ENCODE assay signal across 15 cellular contexts in genomic region chr18:72460210-72460680, GRCh38.
A peak's percentile ranks its signal among the peaks of the same experiment; 100 is the strongest.
DNase-seq lines count a peak whose midpoint lies in the region; ATAC-seq, FAIRE-seq and TF ChIP-seq lines count a peak whose summit lies in the region.
"Had no signal": no experiment of that assay in that cellular context is flagged by ENCODE, and none has a peak within 500 bp of the region (broad histone marks: within the 10 kb centered on the region; RNA-seq: fewer than 3 reads in every experiment).

No MANE protein-coding gene starts in this region.

- no peaks in the 10 kb centered on the region for H3K36me3 Mint-ChIP-seq in activated naive CD4-positive, alpha-beta T cell treated with anti-CD3 and anti-CD28 coated beads, Interleukin-2, amount 50 U/mL, for 72 hours

- H3K27me3 ChIP-seq in neuronal stem cell (ENCODE audit: control insufficient read depth in 3 of 3, insufficient read depth in 3 of 3, low read depth in 1 of 3, low read length in 3 of 3), result no peaks in the 10 kb centered on the region
- H3K27me3 ChIP-seq: upper lobe of left lung had no signal

- H4K8ac ChIP-seq in neuronal stem cell (ENCODE audit: low read depth, low read length), result no peak overlapping the region

- no peak overlapping the region for H3K14ac ChIP-seq in neuronal stem cell (ENCODE audit: low read length)

- DNase-seq in A549 (ENCODE audit: low read depth in 1 of 2, low spot score in 1 of 2) (peak in 1 of 2 experiments; percentile 24), HPDE6-E6E7 (ENCODE audit: extremely low spot score) (peak; percentile 14), astrocyte of the hippocampus (ENCODE audit: low read depth, low spot score) (peak; percentile 33), kidney glomerular epithelial cell (lab: John Stamatoyannopoulos, UW) (peak; percentile 81), neuronal stem cell (ENCODE audit: low spot score) (no peak), H54 (ENCODE audit: insufficient read length, low spot score) (no peak), nucleus accumbens (lab: John Stamatoyannopoulos, UW) (no peak)
- DNase-seq in activated naive CD4-positive, alpha-beta T cell treated with anti-CD3 and anti-CD28 coated beads, Interleukin-2, amount 50 U/mL, for 72 hours (ENCODE audit: low spot score in 2 of 2), result no peak
- DNase-seq: activated CD8-positive, alpha-beta T cell treated with anti-CD3 and anti-CD28 coated beads for 36 hours; left colon; NCI-H2029; NCI-H524 treated with DMSO at 0.1 percent for 48 hours; stimulated activated CD4-positive, alpha-beta T cell treated with anti-CD3 and anti-CD28 coated beads, Interleukin-12 subunit alpha, Interleukin-12 subunit beta, amount 100 ng/mL, for 4 hours; stimulated activated naive CD4-positive, alpha-beta T cell treated with Interleukin-2 at 50 U/mL for 16 hours; upper lobe of left lung had no signal

- FAIRE-seq in A549 (lab: Jason Lieb, UNC) (no peak), H54 (lab: Jason Lieb, UNC) (no peak)

- 0 out of 3 replicates have a peak, but pooled peaks cover 3% of the 10 kb centered on the region for H3K9me3 ChIP-seq in A549
- no peaks in the 10 kb centered on the region for H3K9me3 ChIP-seq in neuronal stem cell (replicated peaks in 1 of 2; ENCODE audit: control insufficient read depth in 2 of 2, insufficient read depth in 1 of 2, low read depth in 1 of 2, low read length in 2 of 2)
- H3K9me3 ChIP-seq: upper lobe of left lung had no signal

- 0% methylated on average over 1 of the region's 1 CpG for WGBS in A549 (ENCODE audit: missing lambda C conversion rate)
- WGBS in neuronal stem cell (ENCODE audit: extremely low coverage in 2 of 2, insufficient read length in 2 of 2, insufficient replicate concordance in 1 of 2), 2 donors, result no CpG with 5 or more reads among the region's 1 CpG

- no peaks in the 10 kb centered on the region for H3K79me1 ChIP-seq in neuronal stem cell (ENCODE audit: low read depth, low read length)

- H2BK5ac ChIP-seq in neuronal stem cell (ENCODE audit: low read length), result no peak overlapping the region

- CTCF ChIA-PET in A549 (lab: Yijun Ruan, JAX), result no interaction called here

- TF ChIP-seq EP300 in A549 (IDR thresholded peaks at IDR 0.05), result no peak

- no peak overlapping the region for H3K9ac ChIP-seq in neuronal stem cell (ENCODE audit: low read depth, low read length, poor library complexity)

- H3K27ac ChIP-seq in A549, result peak overlapping the region; percentile 37 to 78; a peak in 3 of 6 replicates
- no peak overlapping the region for H3K27ac ChIP-seq in neuronal stem cell (replicated peaks; ENCODE audit: low read length)
- H3K27ac ChIP-seq: upper lobe of left lung had no signal

- no peaks in the 10 kb centered on the region for H3K36me3 ChIP-seq in neuronal stem cell (replicated peaks in 1 of 2; ENCODE audit: control insufficient read depth in 2 of 2, insufficient read depth in 2 of 2, low read length in 2 of 2)
- H3K36me3 ChIP-seq: upper lobe of left lung had no signal

- H3K4me2 ChIP-seq in A549, result peak overlapping the region; percentile 50
- no peak overlapping the region for H3K4me2 ChIP-seq in neuronal stem cell (ENCODE audit: insufficient read depth, low read length, poor library complexity, severe bottlenecking)

- TF ChIP-seq RAD21 in A549 (conservative IDR thresholded peaks at IDR 0.05 in 1 of 2, IDR thresholded peaks at IDR 0.05 in 1 of 2), result no peak

- peak; percentile 61 to 73; a peak in 5 of 6 replicates for ATAC-seq in A549
- ATAC-seq in activated naive CD4-positive, alpha-beta T cell treated with anti-CD3 and anti-CD28 coated beads, Interleukin-2, amount 50 U/mL, for 72 hours, result no peak
- ATAC-seq: activated CD8-positive, alpha-beta T cell treated with anti-CD3 and anti-CD28 coated beads for 36 hours; left colon had no signal

- H2BK12ac ChIP-seq in neuronal stem cell (ENCODE audit: low read length), result no peak overlapping the region

- no peak overlapping the region for H2AK5ac ChIP-seq in neuronal stem cell (ENCODE audit: low read depth, low read length)

- no peak for TF ChIP-seq POLR2A in A549 (IDR thresholded peaks at IDR 0.05; ENCODE audit: low read length)
- TF ChIP-seq POLR2A in H54 (IDR thresholded peaks at IDR 0.05; ENCODE audit: low read depth, low read length), result no peak

- H3K23ac ChIP-seq in neuronal stem cell (ENCODE audit: low read depth, low read length, poor library complexity), result no peak overlapping the region

- peaks cover 4% of the 10 kb centered on the region in 2 donors for H3K9me3 Mint-ChIP-seq in activated naive CD4-positive, alpha-beta T cell treated with anti-CD3 and anti-CD28 coated beads, Interleukin-2, amount 50 U/mL, for 72 hours
- H3K9me3 Mint-ChIP-seq: activated CD8-positive, alpha-beta T cell treated with anti-CD3 and anti-CD28 coated beads for 36 hours had no signal

- TF ChIP-seq CTCF in A549 (IDR thresholded peaks at IDR 0.05), result no peak

- H2BK120ac ChIP-seq in neuronal stem cell (ENCODE audit: low read depth, low read length), result no peak overlapping the region

- H2AFZ ChIP-seq in neuronal stem cell (ENCODE audit: low read length), result no peak overlapping the region

- no peak overlapping the region for H3K27ac Mint-ChIP-seq in activated naive CD4-positive, alpha-beta T cell treated with anti-CD3 and anti-CD28 coated beads, Interleukin-2, amount 50 U/mL, for 72 hours
- H3K27ac Mint-ChIP-seq: activated CD8-positive, alpha-beta T cell treated with anti-CD3 and anti-CD28 coated beads for 36 hours had no signal

- H2BK15ac ChIP-seq in neuronal stem cell (ENCODE audit: low read length), result no peak overlapping the region

- H3K4me1 ChIP-seq in A549 (peaks cover 38% of the 10 kb centered on the region), neuronal stem cell (ENCODE audit: control insufficient read depth in 2 of 2, insufficient read depth in 1 of 2, low read depth in 1 of 2, low read length in 2 of 2) (no peaks in the 10 kb centered on the region)
- H3K4me1 ChIP-seq: upper lobe of left lung had no signal

- H4K91ac ChIP-seq in neuronal stem cell (ENCODE audit: low read depth, low read length, poor library complexity), result no peak overlapping the region

- H3K4me3 ChIP-seq in A549, result no peak overlapping the region
- no peak overlapping the region for H3K4me3 ChIP-seq in neuronal stem cell (ENCODE audit: low read length in 2 of 2)
- H3K4me3 ChIP-seq: upper lobe of left lung had no signal

- no peak overlapping the region for H3K18ac ChIP-seq in neuronal stem cell (ENCODE audit: low read length)

- H3K4ac ChIP-seq in neuronal stem cell (ENCODE audit: low read length), result no peak overlapping the region

- POLR2A ChIA-PET in A549 (lab: Yijun Ruan, JAX), result no interaction called here

TF ChIP-seq in A549, 52 proteins besides CTCF, POLR2A, EP300 and RAD21:
- TF ChIP-seq JUNB (IDR thresholded peaks at IDR 0.05) (peak; percentile 22; the same call in 1 of the 2 replicates), JUN (IDR thresholded peaks at IDR 0.05) (no peak), HOXB13 (CRISPR knock-in tag; IDR thresholded peaks at IDR 0.05; ENCODE audit: low read depth) (no peak), MAFK (IDR thresholded peaks at IDR 0.05; ENCODE audit: partially characterized antibody) (no peak), ZC3H11A (IDR thresholded peaks at IDR 0.05) (no peak), HOXA7 (CRISPR knock-in tag; IDR thresholded peaks at IDR 0.05) (no peak)
- TF ChIP-seq, protein P1, sequence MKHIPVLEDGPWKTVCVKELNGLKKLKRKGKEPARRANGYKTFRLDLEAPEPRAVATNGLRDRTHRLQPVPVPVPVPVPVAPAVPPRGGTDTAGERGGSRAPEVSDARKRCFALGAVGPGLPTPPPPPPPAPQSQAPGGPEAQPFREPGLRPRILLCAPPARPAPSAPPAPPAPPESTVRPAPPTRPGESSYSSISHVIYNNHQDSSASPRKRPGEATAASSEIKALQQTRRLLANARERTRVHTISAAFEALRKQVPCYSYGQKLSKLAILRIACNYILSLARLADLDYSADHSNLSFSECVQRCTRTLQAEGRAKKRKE (CRISPR knock-in tag; IDR thresholded peaks at IDR 0.05; ENCODE audit: low read depth), result no peak
- TF ChIP-seq, protein P2, sequence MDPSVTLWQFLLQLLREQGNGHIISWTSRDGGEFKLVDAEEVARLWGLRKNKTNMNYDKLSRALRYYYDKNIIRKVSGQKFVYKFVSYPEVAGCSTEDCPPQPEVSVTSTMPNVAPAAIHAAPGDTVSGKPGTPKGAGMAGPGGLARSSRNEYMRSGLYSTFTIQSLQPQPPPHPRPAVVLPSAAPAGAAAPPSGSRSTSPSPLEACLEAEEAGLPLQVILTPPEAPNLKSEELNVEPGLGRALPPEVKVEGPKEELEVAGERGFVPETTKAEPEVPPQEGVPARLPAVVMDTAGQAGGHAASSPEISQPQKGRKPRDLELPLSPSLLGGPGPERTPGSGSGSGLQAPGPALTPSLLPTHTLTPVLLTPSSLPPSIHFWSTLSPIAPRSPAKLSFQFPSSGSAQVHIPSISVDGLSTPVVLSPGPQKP (IDR thresholded peaks at IDR 0.05; ENCODE audit: low read depth, low read length), result no peak
TF ChIP-seq in A549: peak in this region for 1.

Comparison
In these comparisons a context has a peak if more than half of its experiments do, and no peak if none do; other contexts are left out.
1. ATAC-seq: peak in A549 (2 of 2); none in activated naive CD4-positive, alpha-beta T cell treated with anti-CD3 and anti-CD28 coated beads, Interleukin-2, amount 50 U/mL, for 72 hours (0 of 2).
2. DNase-seq: peak in HPDE6-E6E7 (single experiment), astrocyte of the hippocampus (single experiment) and kidney glomerular epithelial cell (single experiment); none in activated naive CD4-positive, alpha-beta T cell treated with anti-CD3 and anti-CD28 coated beads, Interleukin-2, amount 50 U/mL, for 72 hours (0 of 2), neuronal stem cell (single experiment), H54 (single experiment) and nucleus accumbens (0 of 56).